2 cellular contexts compared by ENCODE assay signal in the genomic region with DNA sequence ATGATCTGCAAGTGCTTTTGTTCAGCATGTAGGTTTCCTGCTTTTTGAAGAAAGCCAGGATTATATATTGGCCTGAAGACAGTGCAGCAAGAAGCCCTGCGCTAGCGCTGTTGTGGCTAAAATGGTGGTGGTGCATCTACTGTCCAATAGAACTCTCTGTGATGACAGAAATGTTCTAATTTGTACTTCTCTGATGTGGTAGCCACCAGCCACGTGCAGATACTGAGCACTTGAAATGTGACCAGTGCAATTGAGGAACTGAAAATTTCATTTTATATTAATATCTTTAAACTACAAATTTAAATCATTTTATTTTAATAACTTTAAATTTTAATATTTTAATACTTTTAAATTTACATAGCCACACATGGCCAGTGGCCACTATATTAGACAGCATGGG.
TF ChIP-seq lines count a peak whose summit lies in the region.

No MANE protein-coding gene starts in this region.

TF ChIP-seq in GM23338, 12 proteins besides CTCF, POLR2A, EP300 and RAD21 (continues in another document):
- no peak for TF ChIP-seq ZNF331 (CRISPR knock-in tag; IDR thresholded peaks at IDR 0.05; ENCODE audit: low read depth)
- TF ChIP-seq EZH2phosphoT487 (IDR thresholded peaks at IDR 0.05; ENCODE audit: unreplicated experiment) = no peak
- TF ChIP-seq, protein P1, sequence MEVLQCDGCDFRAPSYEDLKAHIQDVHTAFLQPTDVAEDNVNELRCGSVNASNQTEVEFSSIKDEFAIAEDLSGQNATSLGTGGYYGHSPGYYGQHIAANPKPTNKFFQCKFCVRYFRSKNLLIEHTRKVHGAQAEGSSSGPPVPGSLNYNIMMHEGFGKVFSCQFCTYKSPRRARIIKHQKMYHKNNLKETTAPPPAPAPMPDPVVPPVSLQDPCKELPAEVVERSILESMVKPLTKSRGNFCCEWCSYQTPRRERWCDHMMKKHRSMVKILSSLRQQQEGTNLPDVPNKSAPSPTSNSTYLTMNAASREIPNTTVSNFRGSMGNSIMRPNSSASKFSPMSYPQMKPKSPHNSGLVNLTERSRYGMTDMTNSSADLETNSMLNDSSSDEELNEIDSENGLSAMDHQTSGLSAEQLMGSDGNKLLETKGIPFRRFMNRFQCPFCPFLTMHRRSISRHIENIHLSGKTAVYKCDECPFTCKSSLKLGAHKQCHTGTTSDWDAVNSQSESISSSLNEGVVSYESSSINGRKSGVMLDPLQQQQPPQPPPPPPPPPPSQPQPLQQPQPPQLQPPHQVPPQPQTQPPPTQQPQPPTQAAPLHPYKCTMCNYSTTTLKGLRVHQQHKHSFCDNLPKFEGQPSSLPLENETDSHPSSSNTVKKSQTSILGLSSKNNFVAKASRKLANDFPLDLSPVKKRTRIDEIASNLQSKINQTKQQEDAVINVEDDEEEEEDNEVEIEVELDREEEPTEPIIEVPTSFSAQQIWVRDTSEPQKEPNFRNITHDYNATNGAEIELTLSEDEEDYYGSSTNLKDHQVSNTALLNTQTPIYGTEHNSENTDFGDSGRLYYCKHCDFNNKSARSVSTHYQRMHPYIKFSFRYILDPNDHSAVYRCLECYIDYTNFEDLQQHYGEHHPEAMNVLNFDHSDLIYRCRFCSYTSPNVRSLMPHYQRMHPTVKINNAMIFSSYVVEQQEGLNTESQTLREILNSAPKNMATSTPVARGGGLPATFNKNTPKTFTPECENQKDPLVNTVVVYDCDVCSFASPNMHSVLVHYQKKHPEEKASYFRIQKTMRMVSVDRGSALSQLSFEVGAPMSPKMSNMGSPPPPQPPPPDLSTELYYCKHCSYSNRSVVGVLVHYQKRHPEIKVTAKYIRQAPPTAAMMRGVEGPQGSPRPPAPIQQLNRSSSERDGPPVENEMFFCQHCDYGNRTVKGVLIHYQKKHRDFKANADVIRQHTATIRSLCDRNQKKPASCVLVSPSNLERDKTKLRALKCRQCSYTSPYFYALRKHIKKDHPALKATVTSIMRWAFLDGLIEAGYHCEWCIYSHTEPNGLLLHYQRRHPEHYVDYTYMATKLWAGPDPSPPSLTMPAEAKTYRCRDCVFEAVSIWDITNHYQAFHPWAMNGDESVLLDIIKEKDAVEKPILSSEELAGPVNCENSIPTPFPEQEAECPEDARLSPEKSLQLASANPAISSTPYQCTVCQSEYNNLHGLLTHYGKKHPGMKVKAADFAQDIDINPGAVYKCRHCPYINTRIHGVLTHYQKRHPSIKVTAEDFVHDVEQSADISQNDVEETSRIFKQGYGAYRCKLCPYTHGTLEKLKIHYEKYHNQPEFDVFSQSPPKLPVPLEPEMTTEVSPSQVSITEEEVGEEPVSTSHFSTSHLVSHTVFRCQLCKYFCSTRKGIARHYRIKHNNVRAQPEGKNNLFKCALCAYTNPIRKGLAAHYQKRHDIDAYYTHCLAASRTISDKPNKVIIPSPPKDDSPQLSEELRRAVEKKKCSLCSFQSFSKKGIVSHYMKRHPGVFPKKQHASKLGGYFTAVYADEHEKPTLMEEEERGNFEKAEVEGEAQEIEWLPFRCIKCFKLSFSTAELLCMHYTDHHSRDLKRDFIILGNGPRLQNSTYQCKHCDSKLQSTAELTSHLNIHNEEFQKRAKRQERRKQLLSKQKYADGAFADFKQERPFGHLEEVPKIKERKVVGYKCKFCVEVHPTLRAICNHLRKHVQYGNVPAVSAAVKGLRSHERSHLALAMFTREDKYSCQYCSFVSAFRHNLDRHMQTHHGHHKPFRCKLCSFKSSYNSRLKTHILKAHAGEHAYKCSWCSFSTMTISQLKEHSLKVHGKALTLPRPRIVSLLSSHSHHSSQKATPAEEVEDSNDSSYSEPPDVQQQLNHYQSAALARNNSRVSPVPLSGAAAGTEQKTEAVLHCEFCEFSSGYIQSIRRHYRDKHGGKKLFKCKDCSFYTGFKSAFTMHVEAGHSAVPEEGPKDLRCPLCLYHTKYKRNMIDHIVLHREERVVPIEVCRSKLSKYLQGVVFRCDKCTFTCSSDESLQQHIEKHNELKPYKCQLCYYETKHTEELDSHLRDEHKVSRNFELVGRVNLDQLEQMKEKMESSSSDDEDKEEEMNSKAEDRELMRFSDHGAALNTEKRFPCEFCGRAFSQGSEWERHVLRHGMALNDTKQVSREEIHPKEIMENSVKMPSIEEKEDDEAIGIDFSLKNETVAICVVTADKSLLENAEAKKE (CRISPR knock-in tag; IDR thresholded peaks at IDR 0.05) = no peak
- TF ChIP-seq POLR2AphosphoS5 (IDR thresholded peaks at IDR 0.05; ENCODE audit: low read depth) = no peak
- no peak for TF ChIP-seq CREB1 (CRISPR knock-in tag; IDR thresholded peaks at IDR 0.05; ENCODE audit: low read depth)
- TF ChIP-seq JUNB (IDR thresholded peaks at IDR 0.05; ENCODE audit: unreplicated experiment) = no peak
- TF ChIP-seq STAT1 (IDR thresholded peaks at IDR 0.05; ENCODE audit: unreplicated experiment) = no peak
- TF ChIP-seq ZNF114 (CRISPR knock-in tag; IDR thresholded peaks at IDR 0.05) = no peak
- no peak for TF ChIP-seq NANOG (IDR thresholded peaks at IDR 0.05; ENCODE audit: borderline replicate concordance)
- TF ChIP-seq, protein P2, sequence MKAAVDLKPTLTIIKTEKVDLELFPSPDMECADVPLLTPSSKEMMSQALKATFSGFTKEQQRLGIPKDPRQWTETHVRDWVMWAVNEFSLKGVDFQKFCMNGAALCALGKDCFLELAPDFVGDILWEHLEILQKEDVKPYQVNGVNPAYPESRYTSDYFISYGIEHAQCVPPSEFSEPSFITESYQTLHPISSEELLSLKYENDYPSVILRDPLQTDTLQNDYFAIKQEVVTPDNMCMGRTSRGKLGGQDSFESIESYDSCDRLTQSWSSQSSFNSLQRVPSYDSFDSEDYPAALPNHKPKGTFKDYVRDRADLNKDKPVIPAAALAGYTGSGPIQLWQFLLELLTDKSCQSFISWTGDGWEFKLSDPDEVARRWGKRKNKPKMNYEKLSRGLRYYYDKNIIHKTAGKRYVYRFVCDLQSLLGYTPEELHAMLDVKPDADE (IDR thresholded peaks at IDR 0.05) = no peak

TF ChIP-seq in GM12878, 131 proteins besides CTCF, POLR2A, EP300 and RAD21:
- TF ChIP-seq NFIC (IDR thresholded peaks at IDR 0.05; ENCODE audit: low read depth, low read length) (no peak), BHLHE40 (IDR thresholded peaks at IDR 0.05; ENCODE audit: borderline replicate concordance in 1 of 2, low read depth in 2 of 2, low read length in 1 of 2) (peak; percentile 79 to 81; a peak in 3 of 4 replicates)
TF ChIP-seq in GM12878: peak in this region for 1.
